ENCODE assay signal across 9 cellular contexts in genomic region chr1:202034683-202035462, GRCh38. TPM values are rescaled to one million over a fixed set of nuclear protein-coding genes. Genes with fewer than 3 reads are reported as not detected.
DNase-seq lines count a peak whose midpoint lies in the region; ATAC-seq, FAIRE-seq and TF ChIP-seq lines count a peak whose summit lies in the region.
"Had no signal": no experiment of that assay in that cellular context is flagged by ENCODE, and none has a peak within 500 bp of the region (broad histone marks: within the 10 kb centered on the region; RNA-seq: fewer than 3 reads in every experiment).

No MANE protein-coding gene starts in this region.

- TF ChIP-seq CTCF in keratinocyte (optimal IDR thresholded peaks at IDR 0.05 in 1 of 3, IDR thresholded peaks at IDR 0.05 in 1 of 3, conservative IDR thresholded peaks at IDR 0.05 in 1 of 3; ENCODE audit: extremely low read depth in 1 of 3, insufficient read depth in 2 of 3, low read length in 3 of 3) = no peak
- TF ChIP-seq CTCF in upper lobe of left lung (IDR thresholded peaks at IDR 0.05) = no peak

- peaks cover 4% of the 10 kb centered on the region for H3K27me3 Mint-ChIP-seq in activated T-cell treated with anti-CD3 and anti-CD28 coated beads, Interleukin-2, amount 50 U/mL, for 4 hours (ENCODE audit: low read depth)
- H3K27me3 Mint-ChIP-seq: memory B cell had no signal

- H3K27me3 ChIP-seq in keratinocyte (ENCODE audit: control insufficient read depth, extremely low read depth, insufficient read depth, low read length) (no peaks in the 10 kb centered on the region), upper lobe of left lung (no peaks in the 10 kb centered on the region)

- peak; percentile 94 to 96 for ATAC-seq in upper lobe of left lung (ENCODE audit: low FRiP score in 2 of 2)
- ATAC-seq in HG03139 (IDR thresholded peaks at IDR 0.05; ENCODE audit: unreplicated experiment) = no peak
- no peak for ATAC-seq in activated T-cell treated with anti-CD3 and anti-CD28 coated beads, Interleukin-2, amount 50 U/mL, for 4 hours

- H3K9ac ChIP-seq in keratinocyte (ENCODE audit: control insufficient read depth, extremely low read depth, insufficient read depth, low read length) = peak overlapping the region; percentile 62

- no peak overlapping the region for H2AFZ ChIP-seq in keratinocyte (ENCODE audit: control insufficient read depth, low read length)

- no peaks in the 10 kb centered on the region for H3K4me1 Mint-ChIP-seq in activated T-cell treated with anti-CD3 and anti-CD28 coated beads, Interleukin-2, amount 50 U/mL, for 4 hours (ENCODE audit: low read depth)
- H3K4me1 Mint-ChIP-seq: memory B cell had no signal

- no peaks in the 10 kb centered on the region for H3K9me3 Mint-ChIP-seq in activated T-cell treated with anti-CD3 and anti-CD28 coated beads, Interleukin-2, amount 50 U/mL, for 4 hours

- H3K36me3 ChIP-seq in keratinocyte (ENCODE audit: control insufficient read depth in 2 of 2, extremely low read depth in 1 of 2, insufficient read depth in 2 of 2, low read length in 2 of 2) = no peaks in the 10 kb centered on the region
- H3K36me3 ChIP-seq in upper lobe of left lung = no peaks in the 10 kb centered on the region

- TF ChIP-seq EP300 in upper lobe of left lung (IDR thresholded peaks at IDR 0.05) = peak in 3 of 4 donors; percentile 4 to 70 (median 48)

- H3K4me2 ChIP-seq in keratinocyte (ENCODE audit: control insufficient read depth, extremely low read depth, insufficient read depth, low read depth, low read length) = peak overlapping the region; percentile 73

- no peak overlapping the region for H3K4me3 Mint-ChIP-seq in activated T-cell treated with anti-CD3 and anti-CD28 coated beads, Interleukin-2, amount 50 U/mL, for 4 hours
- H3K4me3 Mint-ChIP-seq: memory B cell had no signal

- H4K20me1 ChIP-seq in keratinocyte (ENCODE audit: control insufficient read depth, extremely low read depth, insufficient read depth, low read length) = no peaks in the 10 kb centered on the region

- H3K9me3 ChIP-seq in keratinocyte (ENCODE audit: control insufficient read depth, low read depth, low read length) (no peaks in the 10 kb centered on the region), upper lobe of left lung (no peaks in the 10 kb centered on the region)

- no peak for FAIRE-seq in keratinocyte (lab: Jason Lieb, UNC)

- H3K27ac ChIP-seq in keratinocyte (ENCODE audit: control insufficient read depth, insufficient read depth, low read length) = peak overlapping the region; percentile 36
- H3K27ac ChIP-seq in upper lobe of left lung = peak overlapping the region; percentile 74 to 89 (median 80)
- H3K27ac ChIP-seq in caudate nucleus (ENCODE audit: low read depth, low read length) = no peak overlapping the region

- DNase-seq in EL (peak; percentile 99), HT-29 (ENCODE audit: low spot score) (peak; percentile 97), amniotic epithelial cell (ENCODE audit: low read depth) (peak; percentile 98), keratinocyte (ENCODE audit: low read depth, low spot score) (no peak), upper lobe of left lung (peak; percentile 79 to 95), caudate nucleus (lab: John Stamatoyannopoulos, UW) (no peak)
- no peak for DNase-seq in activated T-cell treated with anti-CD3 and anti-CD28 coated beads, Interleukin-2, amount 50 U/mL, for 4 hours

- H3K9me1 ChIP-seq in keratinocyte (ENCODE audit: control insufficient read depth, extremely low read depth, insufficient read depth, low read length) = no peaks in the 10 kb centered on the region

- peak overlapping the region in 1 of 3 experiments; percentile 37 for H3K4me3 ChIP-seq in keratinocyte (ENCODE audit: control insufficient read depth in 2 of 3, extremely low read depth in 1 of 3, insufficient read depth in 2 of 3, low read depth in 1 of 3, low read length in 3 of 3)
- H3K4me3 ChIP-seq in upper lobe of left lung = no peak overlapping the region

- H3K36me3 Mint-ChIP-seq in activated T-cell treated with anti-CD3 and anti-CD28 coated beads, Interleukin-2, amount 50 U/mL, for 4 hours (ENCODE audit: insufficient read depth) = no peaks in the 10 kb centered on the region
- H3K36me3 Mint-ChIP-seq: memory B cell had no signal

- 55 to 61% methylated on average over 13 to 20 of the region's 20 CpGs for WGBS in upper lobe of left lung, 2 donors

- dilution Hi-C loops in keratinocyte (cut with MboI; ENCODE audit: extremely low pct_ligation_motif_present, low sequenced_read_pairs) = no loop called here

- H3K79me2 ChIP-seq in keratinocyte (ENCODE audit: control insufficient read depth, insufficient read depth, low read length) = no peaks in the 10 kb centered on the region

- peak in 1 of 4 donors; percentile 29 for TF ChIP-seq POLR2A in upper lobe of left lung (IDR thresholded peaks at IDR 0.05)

- peaks cover 14% of the 10 kb centered on the region for H3K4me1 ChIP-seq in keratinocyte (ENCODE audit: control insufficient read depth, extremely low read depth, insufficient read depth, low read length)
- peaks cover 4 to 10% (median 5%) of the 10 kb centered on the region in 4 donors for H3K4me1 ChIP-seq in upper lobe of left lung

RNA-seq across cellular contexts. Expression of gene ELF3, which starts 24.5 kb away (rescaled TPM):
- total RNA-seq in HT-29 (2014; rRNA removed; shearing (Covaris generic)) = 812 and 1,050 TPM in 2 replicates
- 0.23 to 1.1 TPM (median 0.51 TPM) in 3 replicates for polyA plus RNA-seq in keratinocyte
- polyA plus RNA-seq in keratinocyte (2011; ENCODE audit: low read depth) = 5.3 TPM
- 0.18 and 0.64 TPM in 2 replicates for polyA plus RNA-seq in keratinocyte (2011; cell fraction: cytosol; rRNA removed)
- polyA plus RNA-seq in keratinocyte (2011; cell fraction: nucleus; rRNA removed) = 2.2 and 3.1 TPM in 2 replicates
- polyA plus RNA-seq in keratinocyte (2012; ENCODE audit: low replicate concordance) = 0.28 and 10.7 TPM in 2 replicates
- 0.20 to 1.2 TPM (median 0.89 TPM) in 3 replicates for polyA minus RNA-seq in keratinocyte
- polyA minus RNA-seq in keratinocyte (2011; cell fraction: cytosol; rRNA and poly(A)+ RNA removed) = 1.9 TPM
- polyA minus RNA-seq in keratinocyte (2011; cell fraction: nucleus; rRNA and poly(A)+ RNA removed) = 1.2 TPM in 2 replicates
- total RNA-seq in upper lobe of left lung = 100 to 1,000 TPM in 4 of 6 donors, 10 to 100 TPM in 2; 82.8 to 261 (median 137) TPM
- total RNA-seq in activated T-cell treated with anti-CD3 and anti-CD28 coated beads, Interleukin-2, amount 50 U/mL, for 4 hours = 1 to 10 TPM in 2 of 3 donors, under 1 TPM in 1; 0.87 to 1.4 (median 1.0) TPM

RNA-seq across cellular contexts. Expression of gene RNPEP, which starts 52.4 kb away (rescaled TPM):
- total RNA-seq in HT-29 (2014; rRNA removed; shearing (Covaris generic)) = 131 and 140 TPM in 2 replicates
- polyA plus RNA-seq in keratinocyte = 35.4 to 63.0 TPM (median 59.8 TPM) in 3 replicates
- polyA plus RNA-seq in keratinocyte (2011; ENCODE audit: low read depth) = 32.3 TPM
- 46.5 and 51.2 TPM in 2 replicates for polyA plus RNA-seq in keratinocyte (2011; cell fraction: cytosol; rRNA removed)
- polyA plus RNA-seq in keratinocyte (2011; cell fraction: nucleus; rRNA removed) = 71.9 and 75.9 TPM in 2 replicates
- 66.8 and 71.1 TPM in 2 replicates for polyA plus RNA-seq in keratinocyte (2012; ENCODE audit: low replicate concordance)
- 53.5 to 133 TPM (median 56.0 TPM) in 3 replicates for polyA minus RNA-seq in keratinocyte
- polyA minus RNA-seq in keratinocyte (2011; cell fraction: cytosol; rRNA and poly(A)+ RNA removed) = 46.4 TPM
- polyA minus RNA-seq in keratinocyte (2011; cell fraction: nucleus; rRNA and poly(A)+ RNA removed) = 29.3 and 37.8 TPM in 2 replicates
- 100 to 1,000 TPM in 2 of 6 donors, 10 to 100 TPM in 4; 67.7 to 116 (median 76.5) TPM for total RNA-seq in upper lobe of left lung
- total RNA-seq in activated T-cell treated with anti-CD3 and anti-CD28 coated beads, Interleukin-2, amount 50 U/mL, for 4 hours = 10 to 100 TPM; 14.3 to 20.2 (median 17.5) TPM

Comparison
In these comparisons a context has a peak if more than half of its experiments do, and no peak if none do; other contexts are left out.
1. DNase-seq: peak in EL (single experiment), HT-29 (single experiment), amniotic epithelial cell (single experiment) and upper lobe of left lung (2 of 2); none in keratinocyte (single experiment), caudate nucleus (0 of 61) and activated T-cell treated with anti-CD3 and anti-CD28 coated beads, Interleukin-2, amount 50 U/mL, for 4 hours (single experiment).
2. ATAC-seq: peak in upper lobe of left lung (2 of 2); none in HG03139 (single experiment) and activated T-cell treated with anti-CD3 and anti-CD28 coated beads, Interleukin-2, amount 50 U/mL, for 4 hours (0 of 2).
3. RNA of gene ELF3, which starts 24.5 kb away (total RNA-seq): 812 to 1,050 TPM in HT-29 and 82.8 to 261 TPM in upper lobe of left lung; 0.87 to 1.4 TPM in activated T-cell treated with anti-CD3 and anti-CD28 coated beads, Interleukin-2, amount 50 U/mL, for 4 hours; every median in the first group is over 10 times any median in the second.